In the genomic region with DNA sequence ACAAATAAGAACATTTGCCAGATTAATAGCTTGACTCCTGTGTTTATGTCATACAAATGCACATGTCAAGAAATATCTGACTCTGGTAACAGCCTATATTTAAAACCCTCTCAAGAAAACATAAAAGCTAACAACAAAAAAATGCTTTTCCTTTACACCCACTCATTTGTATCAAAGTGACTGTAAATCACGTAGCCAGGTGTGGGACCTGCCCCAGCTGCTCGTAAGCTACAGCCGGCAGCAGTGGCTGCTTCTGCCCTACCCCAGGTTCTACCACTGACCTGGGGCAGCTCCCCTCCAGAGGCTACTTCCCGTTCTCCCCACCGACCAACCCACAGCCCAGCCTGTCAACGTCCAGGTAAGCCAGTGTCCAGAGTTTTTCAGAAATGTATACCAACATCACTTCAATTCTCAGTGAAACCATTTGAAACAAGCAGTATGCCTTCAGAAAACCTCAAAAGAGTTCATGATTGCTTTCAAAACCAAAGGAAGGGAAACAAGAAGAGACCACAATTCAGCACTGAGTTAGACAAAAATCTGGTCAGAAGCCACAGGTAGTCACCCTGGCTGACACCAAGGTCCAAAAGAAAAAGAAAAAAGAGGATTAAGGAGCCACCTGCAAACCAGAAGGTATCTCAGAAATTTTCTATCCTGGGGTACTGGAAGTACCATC, we compare ENCODE assay signal across 12 cellular contexts.
DNase-seq lines count a peak whose midpoint lies in the region; ATAC-seq lines count a peak whose summit lies in the region.
"Had no signal": no experiment of that assay in that cellular context is flagged by ENCODE, and none has a peak within 500 bp of the region (broad histone marks: within the 10 kb centered on the region; RNA-seq: fewer than 3 reads in every experiment).

No MANE protein-coding gene starts in this region.

- peaks cover 52% of the 10 kb centered on the region for H3K36me3 Mint-ChIP-seq in T-helper 1 cell treated with Interleukin-12 subunit alpha and Interleukin-12 subunit beta and Interleukin-4 antibody, amounts not matched to agents 30 μg/mL and 1 μg/mL, for 36 hours (ENCODE audit: low read depth)

- H3K9me3 Mint-ChIP-seq in stimulated activated naive CD8-positive, alpha-beta T cell treated with anti-CD3 and anti-CD28 coated beads, Interleukin-15, amount 100 ng/mL, for 72 hours = no peaks in the 10 kb centered on the region
- no peaks in the 10 kb centered on the region for H3K9me3 Mint-ChIP-seq in T-helper 1 cell treated with Interleukin-12 subunit alpha and Interleukin-12 subunit beta and Interleukin-4 antibody, amounts not matched to agents 30 μg/mL and 1 μg/mL, for 36 hours
- H3K9me3 Mint-ChIP-seq: activated naive CD4-positive, alpha-beta T cell treated with anti-CD3 and anti-CD28 coated beads, Interleukin-2, amount 50 U/mL, for 24 hours; stimulated activated naive CD8-positive, alpha-beta T cell treated with anti-CD3 and anti-CD28 coated beads, Interleukin-15, Interleukin-2, amounts not matched to agents 100 ng/mL and 50 ng/mL, for 24 hours had no signal

- H3K4me1 Mint-ChIP-seq in stimulated activated naive CD8-positive, alpha-beta T cell treated with anti-CD3 and anti-CD28 coated beads, Interleukin-15, amount 100 ng/mL, for 72 hours = peaks cover 25% of the 10 kb centered on the region
- peaks cover 18% of the 10 kb centered on the region for H3K4me1 Mint-ChIP-seq in T-helper 1 cell treated with Interleukin-12 subunit alpha and Interleukin-12 subunit beta and Interleukin-4 antibody, amounts not matched to agents 30 μg/mL and 1 μg/mL, for 36 hours (ENCODE audit: low read depth)

- peak overlapping the region; percentile 26 to 53 for H3K4me3 Mint-ChIP-seq in stimulated activated naive CD8-positive, alpha-beta T cell treated with anti-CD3 and anti-CD28 coated beads, Interleukin-15, amount 100 ng/mL, for 72 hours
- peak overlapping the region; percentile 56 for H3K4me3 Mint-ChIP-seq in T-helper 1 cell treated with Interleukin-12 subunit alpha and Interleukin-12 subunit beta and Interleukin-4 antibody, amounts not matched to agents 30 μg/mL and 1 μg/mL, for 36 hours
- H3K4me3 Mint-ChIP-seq: activated naive CD4-positive, alpha-beta T cell treated with anti-CD3 and anti-CD28 coated beads, Interleukin-2, amount 50 U/mL, for 24 hours; stimulated activated naive CD8-positive, alpha-beta T cell treated with anti-CD3 and anti-CD28 coated beads, Interleukin-15, Interleukin-2, amounts not matched to agents 100 ng/mL and 50 ng/mL, for 24 hours had no signal

- no peaks in the 10 kb centered on the region for H3K27me3 Mint-ChIP-seq in stimulated activated naive CD8-positive, alpha-beta T cell treated with anti-CD3 and anti-CD28 coated beads, Interleukin-15, amount 100 ng/mL, for 72 hours
- no peaks in the 10 kb centered on the region for H3K27me3 Mint-ChIP-seq in T-helper 1 cell treated with Interleukin-12 subunit alpha and Interleukin-12 subunit beta and Interleukin-4 antibody, amounts not matched to agents 30 μg/mL and 1 μg/mL, for 36 hours (ENCODE audit: low read depth)
- H3K27me3 Mint-ChIP-seq: activated naive CD4-positive, alpha-beta T cell treated with anti-CD3 and anti-CD28 coated beads, Interleukin-2, amount 50 U/mL, for 24 hours; stimulated activated naive CD8-positive, alpha-beta T cell treated with anti-CD3 and anti-CD28 coated beads, Interleukin-15, Interleukin-2, amounts not matched to agents 100 ng/mL and 50 ng/mL, for 24 hours had no signal

- H3K27ac Mint-ChIP-seq in stimulated activated naive CD8-positive, alpha-beta T cell treated with anti-CD3 and anti-CD28 coated beads, Interleukin-15, amount 100 ng/mL, for 72 hours = peak overlapping the region in 1 of 2 donors; percentile 23
- peak overlapping the region; percentile 67 for H3K27ac Mint-ChIP-seq in T-helper 1 cell treated with Interleukin-12 subunit alpha and Interleukin-12 subunit beta and Interleukin-4 antibody, amounts not matched to agents 30 μg/mL and 1 μg/mL, for 36 hours
- H3K27ac Mint-ChIP-seq: stimulated activated naive CD8-positive, alpha-beta T cell treated with anti-CD3 and anti-CD28 coated beads, Interleukin-15, Interleukin-2, amounts not matched to agents 100 ng/mL and 50 ng/mL, for 24 hours had no signal

- peak; percentile 10 to 23 for DNase-seq in stimulated activated naive CD8-positive, alpha-beta T cell treated with anti-CD3 and anti-CD28 coated beads, Interleukin-15, amount 100 ng/mL, for 72 hours
- no peak for DNase-seq in stimulated activated naive CD8-positive, alpha-beta T cell treated with anti-CD3 and anti-CD28 coated beads, Interleukin-15, Interleukin-2, amounts not matched to agents 100 U/mL and 50 U/mL, for 24 hours
- DNase-seq in pons (ENCODE audit: low spot score) (no peak), NCI-H1436 treated with DMSO at 0.1 percent for 48 hours (lab: John Stamatoyannopoulos, UW) (no peak), AG20443 (ENCODE audit: low spot score) (no peak), NCI-H2227 treated with DMSO at 0.1 percent for 48 hours (lab: John Stamatoyannopoulos, UW) (no peak)
- DNase-seq: AML-193 had no signal

- ATAC-seq in stimulated activated naive CD8-positive, alpha-beta T cell treated with anti-CD3 and anti-CD28 coated beads, Interleukin-15, amount 100 ng/mL, for 72 hours = peak; percentile 93
- ATAC-seq in stimulated activated naive CD8-positive, alpha-beta T cell treated with anti-CD3 and anti-CD28 coated beads, Interleukin-15, Interleukin-2, amounts not matched to agents 100 U/mL and 50 U/mL, for 24 hours = no peak
- peak; percentile 91 for ATAC-seq in HG02852 (IDR thresholded peaks at IDR 0.05; ENCODE audit: unreplicated experiment)
- ATAC-seq: gastroesophageal sphincter had no signal

Comparison
In these comparisons a context has a peak if more than half of its experiments do, and no peak if none do; other contexts are left out.
1. DNase-seq: peak in stimulated activated naive CD8-positive, alpha-beta T cell treated with anti-CD3 and anti-CD28 coated beads, Interleukin-15, amount 100 ng/mL, for 72 hours (2 of 2); none in stimulated activated naive CD8-positive, alpha-beta T cell treated with anti-CD3 and anti-CD28 coated beads, Interleukin-15, Interleukin-2, amounts not matched to agents 100 U/mL and 50 U/mL, for 24 hours (single experiment), pons (single experiment), NCI-H1436 treated with DMSO at 0.1 percent for 48 hours (single experiment), AG20443 (single experiment) and NCI-H2227 treated with DMSO at 0.1 percent for 48 hours (single experiment).